21 cellular contexts compared by ENCODE assay signal in genomic region chr15:64549860-64550259, GRCh38.
DNase-seq lines count a peak whose midpoint lies in the region; ATAC-seq and TF ChIP-seq lines count a peak whose summit lies in the region.
"Had no signal": no experiment of that assay in that cellular context is flagged by ENCODE, and none has a peak within 500 bp of the region (broad histone marks: within the 10 kb centered on the region; RNA-seq: fewer than 3 reads in every experiment).

No MANE protein-coding gene starts in this region.

- POLR2A ChIA-PET in activated CD4-positive, alpha-beta T cell treated with anti-CD3 and anti-CD28 coated beads, Interleukin-2, amount 10 ng/mL, durations not matched to agents 7 days and 5 days (lab: Charles Lee) = no interaction called here
- POLR2A ChIA-PET in CD4-positive, alpha-beta T cell (lab: Charles Lee) = no interaction called here
- POLR2A ChIA-PET in WTC11 (lab: Charles Lee) = interaction anchor here (0.7 kb wide), 1 partner anchor 362 kb away, joined by 7 read pairs; the partner anchor contains the start of gene ANKDD1A
- POLR2A ChIA-PET in naive thymus-derived CD4-positive, alpha-beta T cell (lab: Charles Lee) = interaction anchor here (0.6 to 1.6 kb wide), 2 partner anchors 22 to 171 kb away, joined by 5 read pairs; no protein-coding TSS in a partner anchor

- peaks cover 0 to 15% of the 10 kb centered on the region in 2 donors for H3K4me1 ChIP-seq in naive thymus-derived CD4-positive, alpha-beta T cell (ENCODE audit: control insufficient read depth in 2 of 2, insufficient read depth in 2 of 2, low read length in 2 of 2)
- H3K4me1 ChIP-seq in transverse colon = peaks cover 0 to 4% (median 0%) of the 10 kb centered on the region in 4 donors

- no peaks in the 10 kb centered on the region for H3K9me3 Mint-ChIP-seq in activated CD4-positive, alpha-beta T cell treated with anti-CD3 and anti-CD28 coated beads, Interleukin-2, amount 10 ng/mL, durations not matched to agents 7 days and 5 days
- H3K9me3 Mint-ChIP-seq in CD4-positive, alpha-beta T cell = no peaks in the 10 kb centered on the region
- H3K9me3 Mint-ChIP-seq in WTC11 (no peaks in the 10 kb centered on the region), glutamatergic neuron (ENCODE audit: unreplicated experiment) (peaks cover 1% of the 10 kb centered on the region)
- H3K9me3 Mint-ChIP-seq in naive thymus-derived CD4-positive, alpha-beta T cell = peaks cover 0 to 5% (median 0%) of the 10 kb centered on the region in 11 donors
- H3K9me3 Mint-ChIP-seq: CD4-positive, CD25-positive, alpha-beta regulatory T cell; CD8-positive, alpha-beta memory T cell; H9 had no signal

- H3K27me3 ChIP-seq in CD4-positive, alpha-beta T cell (ENCODE audit: control insufficient read depth, insufficient read depth, low read length) = no peaks in the 10 kb centered on the region
- H3K27me3 ChIP-seq in naive thymus-derived CD4-positive, alpha-beta T cell (ENCODE audit: control insufficient read depth in 2 of 2, insufficient read depth in 2 of 2, low read length in 2 of 2) = no peaks in the 10 kb centered on the region
- no peaks in the 10 kb centered on the region for H3K27me3 ChIP-seq in transverse colon
- H3K27me3 ChIP-seq: BLaER1 had no signal

- H3K4me3 ChIP-seq in naive thymus-derived CD4-positive, alpha-beta T cell (ENCODE audit: low read length) = no peak overlapping the region
- no peak overlapping the region for H3K4me3 ChIP-seq in transverse colon
- H3K4me3 ChIP-seq: BLaER1, GM12878, GM23248 had no signal

- CTCF ChIA-PET in activated CD4-positive, alpha-beta T cell treated with anti-CD3 and anti-CD28 coated beads, Interleukin-2, amount 10 ng/mL, durations not matched to agents 7 days and 5 days (lab: Charles Lee) = interaction anchor here (1.0 to 1.3 kb wide), 3 partner anchors 9 to 83 kb away, joined by 3 to 5 read pairs (median 3); no protein-coding TSS in a partner anchor
- CTCF ChIA-PET in CD4-positive, alpha-beta T cell (lab: Charles Lee) = no interaction called here
- CTCF ChIA-PET in WTC11 (lab: Charles Lee) = no interaction called here
- CTCF ChIA-PET in naive thymus-derived CD4-positive, alpha-beta T cell (lab: Charles Lee) = interaction anchor here (0.8 to 1.0 kb wide), 2 partner anchors 16 to 39 kb away, joined by 3 read pairs; no protein-coding TSS in a partner anchor

- no peaks in the 10 kb centered on the region for H3K27me3 Mint-ChIP-seq in activated CD4-positive, alpha-beta T cell treated with anti-CD3 and anti-CD28 coated beads, Interleukin-2, amount 10 ng/mL, durations not matched to agents 7 days and 5 days
- no peaks in the 10 kb centered on the region for H3K27me3 Mint-ChIP-seq in CD4-positive, alpha-beta T cell
- H3K27me3 Mint-ChIP-seq in WTC11 (ENCODE audit: low read depth) (no peaks in the 10 kb centered on the region), glutamatergic neuron (ENCODE audit: unreplicated experiment) (no peaks in the 10 kb centered on the region)
- no peaks in the 10 kb centered on the region for H3K27me3 Mint-ChIP-seq in naive thymus-derived CD4-positive, alpha-beta T cell
- H3K27me3 Mint-ChIP-seq: B cell; CD4-positive, CD25-positive, alpha-beta regulatory T cell; CD8-positive, alpha-beta memory T cell had no signal

- intact Hi-C loops in CD4-positive, alpha-beta T cell (cut with DNase I, micrococcal nuclease) = no loop called here
- intact Hi-C loops in naive thymus-derived CD4-positive, alpha-beta T cell (cut with micrococcal nuclease) = no loop called here
- intact Hi-C loops in transverse colon (cut with DNase I; ENCODE audit: low total_unique reads) = no loop called here

- no peak for DNase-seq in activated CD4-positive, alpha-beta T cell treated with anti-CD3 and anti-CD28 coated beads, Interleukin-2, amount 10 ng/mL, durations not matched to agents 7 days and 5 days
- DNase-seq in activated CD4-positive, alpha-beta T cell treated with anti-CD3 and anti-CD28 coated beads, Interleukin-2, amount 50 U/mL, for 4 hours = no peak
- no peak for DNase-seq in CD4-positive, alpha-beta T cell
- DNase-seq in WTC11 (ENCODE audit: low spot score) (no peak), glutamatergic neuron (no peak), transverse colon (no peak), UCSD-AML1 (lab: John Stamatoyannopoulos, UW; ENCODE audit: unreplicated experiment) (no peak)
- no peak for DNase-seq in naive thymus-derived CD4-positive, alpha-beta T cell
- DNase-seq: CD4-positive, CD25-positive, alpha-beta regulatory T cell; CD8-positive, alpha-beta memory T cell; DMS 273 treated with DMSO at 0.1 percent for 48 hours; DMS79; EL; GDM1; H9 had no signal

- 94 to 100% methylated on average over 2 of the region's 2 CpGs for WGBS in transverse colon (ENCODE audit: low coverage in 1 of 2), 2 donors

- H3K9me3 ChIP-seq in CD4-positive, alpha-beta T cell (ENCODE audit: control insufficient read depth, low read length) = no peaks in the 10 kb centered on the region
- no peaks in the 10 kb centered on the region for H3K9me3 ChIP-seq in naive thymus-derived CD4-positive, alpha-beta T cell (ENCODE audit: control insufficient read depth in 2 of 3, low read length in 3 of 3)
- no peaks in the 10 kb centered on the region for H3K9me3 ChIP-seq in transverse colon
- H3K9me3 ChIP-seq: BLaER1 had no signal

- H3K4me1 Mint-ChIP-seq in activated CD4-positive, alpha-beta T cell treated with anti-CD3 and anti-CD28 coated beads, Interleukin-2, amount 10 ng/mL, durations not matched to agents 7 days and 5 days = peaks cover 4% of the 10 kb centered on the region
- H3K4me1 Mint-ChIP-seq in CD4-positive, alpha-beta T cell (ENCODE audit: low read depth) = peaks cover 75% of the 10 kb centered on the region
- 0 out of 2 replicates have a peak, but pooled peaks cover 2% of the 10 kb centered on the region for H3K4me1 Mint-ChIP-seq in WTC11
- H3K4me1 Mint-ChIP-seq in naive thymus-derived CD4-positive, alpha-beta T cell = peaks cover 20 to 85% (median 76%) of the 10 kb centered on the region in 7 donors
- peaks cover 9% of the 10 kb centered on the region for H3K4me1 Mint-ChIP-seq in glutamatergic neuron (ENCODE audit: low read depth, unreplicated experiment)

- no peak for TF ChIP-seq CTCF in CD4-positive, alpha-beta T cell (IDR thresholded peaks at IDR 0.05)
- TF ChIP-seq CTCF in WTC11 (IDR thresholded peaks at IDR 0.05) (no peak), glutamatergic neuron (IDR thresholded peaks at IDR 0.05; ENCODE audit: partially characterized antibody, unreplicated experiment) (no peak), transverse colon (IDR thresholded peaks at IDR 0.05) (no peak)

- no peaks in the 10 kb centered on the region for H3K36me3 ChIP-seq in naive thymus-derived CD4-positive, alpha-beta T cell (ENCODE audit: control insufficient read depth in 2 of 3, insufficient read depth in 3 of 3, low read length in 3 of 3)
- H3K36me3 ChIP-seq in transverse colon = no peaks in the 10 kb centered on the region

- peak overlapping the region; percentile 60 for H3K27ac Mint-ChIP-seq in activated CD4-positive, alpha-beta T cell treated with anti-CD3 and anti-CD28 coated beads, Interleukin-2, amount 10 ng/mL, durations not matched to agents 7 days and 5 days
- H3K27ac Mint-ChIP-seq in CD4-positive, alpha-beta T cell = peak overlapping the region; percentile 61
- H3K27ac Mint-ChIP-seq in WTC11 = no peak overlapping the region
- peak overlapping the region in 5 of 9 donors; percentile 23 to 75 (median 67) for H3K27ac Mint-ChIP-seq in naive thymus-derived CD4-positive, alpha-beta T cell
- H3K27ac Mint-ChIP-seq in glutamatergic neuron (ENCODE audit: unreplicated experiment) = no peak overlapping the region
- H3K27ac Mint-ChIP-seq: B cell; CD4-positive, CD25-positive, alpha-beta regulatory T cell; H9 had no signal

- TF ChIP-seq EP300 in transverse colon (IDR thresholded peaks at IDR 0.05; ENCODE audit: low read depth) = no peak

- no peak for ATAC-seq in CD4-positive, alpha-beta T cell (ENCODE audit: poor library complexity)
- ATAC-seq in WTC11 = no peak
- ATAC-seq in naive thymus-derived CD4-positive, alpha-beta T cell = no peak
- ATAC-seq: GM12878 had no signal

- H3K4me3 Mint-ChIP-seq in activated CD4-positive, alpha-beta T cell treated with anti-CD3 and anti-CD28 coated beads, Interleukin-2, amount 10 ng/mL, durations not matched to agents 7 days and 5 days = no peak overlapping the region
- H3K4me3 Mint-ChIP-seq in CD4-positive, alpha-beta T cell = no peak overlapping the region
- H3K4me3 Mint-ChIP-seq in WTC11 (no peak overlapping the region), glutamatergic neuron (ENCODE audit: unreplicated experiment) (no peak overlapping the region)
- peak overlapping the region in 3 of 10 donors; percentile 2 to 40 (median 18) for H3K4me3 Mint-ChIP-seq in naive thymus-derived CD4-positive, alpha-beta T cell
- H3K4me3 Mint-ChIP-seq: B cell; CD4-positive, CD25-positive, alpha-beta regulatory T cell; CD8-positive, alpha-beta memory T cell; H9 had no signal

- in situ Hi-C loops in transverse colon (cut with MboI; ENCODE audit: low pct_ligation_motif_present in 1 of 4, low pct_unique_long_range_greater_than_20kb in 1 of 4, low sequenced_read_pairs in 3 of 4) = no loop called here

- peaks cover 14% of the 10 kb centered on the region for H3K36me3 Mint-ChIP-seq in activated CD4-positive, alpha-beta T cell treated with anti-CD3 and anti-CD28 coated beads, Interleukin-2, amount 10 ng/mL, durations not matched to agents 7 days and 5 days (ENCODE audit: low read depth)
- peaks cover 14% of the 10 kb centered on the region for H3K36me3 Mint-ChIP-seq in CD4-positive, alpha-beta T cell (ENCODE audit: low read depth)
- H3K36me3 Mint-ChIP-seq in WTC11 = no peaks in the 10 kb centered on the region; the same call in 1 of the 2 replicates
- H3K36me3 Mint-ChIP-seq in naive thymus-derived CD4-positive, alpha-beta T cell = peaks cover 4 to 27% (median 14%) of the 10 kb centered on the region in 5 donors
- H3K36me3 Mint-ChIP-seq in glutamatergic neuron (ENCODE audit: unreplicated experiment) = no peaks in the 10 kb centered on the region

- H3K27ac ChIP-seq in CD4-positive, alpha-beta T cell (ENCODE audit: low read depth, low read length) = no peak overlapping the region
- no peak overlapping the region for H3K27ac ChIP-seq in naive thymus-derived CD4-positive, alpha-beta T cell (ENCODE audit: low read depth, low read length)
- no peak overlapping the region for H3K27ac ChIP-seq in transverse colon
- H3K27ac ChIP-seq: 22Rv1, BLaER1, C4-2B, GM23248 had no signal

- TF ChIP-seq POLR2A in transverse colon (IDR thresholded peaks at IDR 0.05) = no peak

TF ChIP-seq in WTC11, 78 proteins besides CTCF, POLR2A, EP300 and RAD21 (continues in another document):
- TF ChIP-seq ZNF121 (CRISPR knock-in tag; IDR thresholded peaks at IDR 0.05) = peak; percentile 80; the same call in 1 of the 2 replicates

Comparison
In these comparisons a context has a peak if more than half of its experiments do, and no peak if none do; other contexts are left out.
1. H3K27ac Mint-ChIP-seq: peak in activated CD4-positive, alpha-beta T cell treated with anti-CD3 and anti-CD28 coated beads, Interleukin-2, amount 10 ng/mL, durations not matched to agents 7 days and 5 days (single experiment), CD4-positive, alpha-beta T cell (single experiment) and naive thymus-derived CD4-positive, alpha-beta T cell (5 of 9); none in WTC11 (single experiment) and glutamatergic neuron (single experiment).
2. CTCF ChIA-PET loops: an anchor here in activated CD4-positive, alpha-beta T cell treated with anti-CD3 and anti-CD28 coated beads, Interleukin-2, amount 10 ng/mL, durations not matched to agents 7 days and 5 days (1.0 to 1.3 kb wide) and naive thymus-derived CD4-positive, alpha-beta T cell (0.8 to 1.0 kb wide); none called in CD4-positive, alpha-beta T cell and WTC11.
3. POLR2A ChIA-PET loops: an anchor here in WTC11 (0.7 kb wide) and naive thymus-derived CD4-positive, alpha-beta T cell (0.6 to 1.6 kb wide); none called in activated CD4-positive, alpha-beta T cell treated with anti-CD3 and anti-CD28 coated beads, Interleukin-2, amount 10 ng/mL, durations not matched to agents 7 days and 5 days and CD4-positive, alpha-beta T cell.